8 cellular contexts compared by ENCODE assay signal in the genomic region with DNA sequence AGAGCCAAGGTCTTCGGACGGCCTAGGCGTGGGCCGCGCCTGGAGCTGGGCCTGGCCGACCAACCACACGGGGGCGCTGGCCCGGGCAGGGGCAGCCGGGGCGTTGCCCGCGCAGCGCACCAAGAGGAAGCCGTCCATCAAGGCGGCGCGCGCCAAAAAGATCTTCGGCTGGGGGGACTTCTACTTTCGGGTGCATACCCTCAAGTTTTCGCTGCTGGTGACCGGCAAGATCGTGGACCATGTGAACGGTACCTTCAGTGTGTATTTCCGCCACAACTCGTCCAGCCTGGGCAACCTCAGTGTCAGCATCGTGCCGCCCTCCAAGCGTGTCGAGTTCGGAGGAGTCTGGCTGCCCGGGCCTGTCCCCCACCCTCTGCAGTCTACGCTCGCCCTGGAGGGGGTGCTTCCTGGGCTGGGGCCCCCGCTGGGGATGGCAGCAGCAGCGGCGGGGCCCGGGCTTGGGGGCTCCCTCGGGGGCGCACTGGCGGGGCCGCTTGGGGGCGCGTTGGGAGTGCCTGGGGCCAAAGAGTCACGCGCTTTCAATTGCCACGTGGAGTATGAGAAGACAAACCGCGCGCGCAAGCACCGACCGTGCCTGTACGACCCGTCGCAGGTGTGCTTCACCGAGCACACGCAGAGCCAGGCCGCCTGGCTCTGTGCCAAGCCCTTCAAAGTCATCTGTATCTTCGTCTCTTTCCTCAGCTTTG. TPM values are rescaled to one million over a fixed set of nuclear protein-coding genes. Genes with fewer than 3 reads are reported as not detected.
DNase-seq lines count a peak whose midpoint lies in the region; ATAC-seq and TF ChIP-seq lines count a peak whose summit lies in the region.

No MANE protein-coding gene starts in this region.

- no peak overlapping the region for H4K8ac ChIP-seq in trophoblast cell (ENCODE audit: low read depth, low read length)

- CTCF ChIA-PET in BJ (lab: Yijun Ruan, JAX), result interaction anchor here (0.6 to 12.2 kb wide), 4 partner anchors 11 to 28 kb away, joined by 3 to 235 read pairs (median 78); a partner anchor contains a TSS

- no peak overlapping the region for H3K4ac ChIP-seq in trophoblast cell (ENCODE audit: low read depth, low read length)

- no peak overlapping the region for H3K4me3 ChIP-seq in BJ (ENCODE audit: low read depth, low read length)
- H3K4me3 ChIP-seq in epithelial cell of proximal tubule (ENCODE audit: low read depth, low read length), result no peak overlapping the region
- H3K4me3 ChIP-seq in trophoblast cell (ENCODE audit: low read depth, low read length), result no peak overlapping the region

- H3K14ac ChIP-seq in trophoblast cell (ENCODE audit: low read length), result no peak overlapping the region

- peaks cover 7% of the 10 kb centered on the region for H3K27me3 ChIP-seq in BJ (ENCODE audit: control insufficient read depth, insufficient read depth, low read length)
- peaks cover 67% of the 10 kb centered on the region for H3K27me3 ChIP-seq in trophoblast cell (ENCODE audit: insufficient read depth, low read length)

- no peak overlapping the region for H2BK120ac ChIP-seq in trophoblast cell (ENCODE audit: insufficient read depth, low read length, poor library complexity)

- ATAC-seq in GM18873 (IDR thresholded peaks at IDR 0.05; ENCODE audit: low FRiP score, unreplicated experiment), result no peak

- WGBS in trophoblast cell (ENCODE audit: extremely low coverage, insufficient coverage, insufficient read length), result no CpG with 5 or more reads among the region's 61 CpGs

- no peak overlapping the region for H4K12ac ChIP-seq in trophoblast cell (ENCODE audit: low read depth, low read length)

- no peak overlapping the region for H2AK5ac ChIP-seq in trophoblast cell (ENCODE audit: low read length)

- peaks cover 8% of the 10 kb centered on the region in 2 experiments for H3K4me1 ChIP-seq in trophoblast cell (ENCODE audit: control insufficient read depth in 1 of 2, insufficient read depth in 2 of 2, low read length in 2 of 2)

- no peak overlapping the region for H2BK12ac ChIP-seq in trophoblast cell (ENCODE audit: low read length)

- H3K79me1 ChIP-seq in trophoblast cell (ENCODE audit: low read length), result peaks cover 6% of the 10 kb centered on the region

- no peak overlapping the region for H2AFZ ChIP-seq in trophoblast cell (ENCODE audit: insufficient read depth, low read length, poor library complexity)

- H3K23ac ChIP-seq in trophoblast cell (ENCODE audit: low read length), result no peak overlapping the region

- H3K9me3 ChIP-seq in trophoblast cell (ENCODE audit: insufficient read depth, low read depth, low read length), result peaks cover 13% of the 10 kb centered on the region

- H3K9ac ChIP-seq in trophoblast cell (ENCODE audit: low read length), result no peak overlapping the region

- H3K18ac ChIP-seq in trophoblast cell (ENCODE audit: low read length), result no peak overlapping the region

- DNase-seq in BJ (ENCODE audit: low read depth) (no peak), HUDEP-2 (lab: John Stamatoyannopoulos, UW; ENCODE audit: unreplicated experiment in 76 of 76) (peak in 56 of 76 experiments; percentile 9 to 70 (median 44)), epithelial cell of proximal tubule (ENCODE audit: low read depth) (no peak), trophoblast cell (peak in 1 of 2 donors; percentile 54), kidney glomerular epithelial cell (lab: John Stamatoyannopoulos, UW) (no peak), NCI-H524 treated with DMSO at 0.1 percent for 48 hours (lab: John Stamatoyannopoulos, UW) (no peak)
- peak; percentile 71 for DNase-seq in activated CD4-positive, alpha-beta T cell treated with anti-CD3 and anti-CD28 coated beads, Interleukin-2, amount 50 U/mL, for 1 hour

- TF ChIP-seq CTCF in BJ (IDR thresholded peaks at IDR 0.05; ENCODE audit: insufficient read depth, low read depth, low read length) (peak; percentile 13; the same call in 1 of the 2 replicates), epithelial cell of proximal tubule (conservative IDR thresholded peaks at IDR 0.05; ENCODE audit: low read depth, low read length) (peak; percentile 63)

- no peak overlapping the region for H4K91ac ChIP-seq in trophoblast cell (ENCODE audit: low read depth, low read length)

- POLR2A ChIA-PET in BJ (lab: Charles Lee), result no interaction called here

- H2BK5ac ChIP-seq in trophoblast cell (ENCODE audit: low read depth, low read length, poor library complexity), result no peak overlapping the region

- peak overlapping the region; percentile 38 for H3K4me2 ChIP-seq in trophoblast cell (ENCODE audit: low read length)

- H3K79me2 ChIP-seq in trophoblast cell (ENCODE audit: control insufficient read depth, insufficient read depth, low read length, poor library complexity), result peaks cover 6% of the 10 kb centered on the region

- no peaks in the 10 kb centered on the region for H3K36me3 ChIP-seq in BJ (ENCODE audit: control insufficient read depth, insufficient read depth, low read length)
- no peaks in the 10 kb centered on the region for H3K36me3 ChIP-seq in trophoblast cell (ENCODE audit: control insufficient read depth in 1 of 2, insufficient read depth in 2 of 2, low read length in 2 of 2)

- H3K27ac ChIP-seq in trophoblast cell (ENCODE audit: low read depth, low read length), result no peak overlapping the region

RNA-seq across cellular contexts. Expression of gene SHMT2, which starts 4.4 kb away (rescaled TPM):
- 299 and 550 TPM in 2 replicates for polyA plus RNA-seq in BJ (2011; rRNA removed)
- polyA minus RNA-seq in BJ (2011; rRNA and poly(A)+ RNA removed), result 213 and 403 TPM in 2 replicates
- total RNA-seq in epithelial cell of proximal tubule, result 118 and 258 TPM in 2 replicates
- polyA plus RNA-seq in trophoblast cell (2013), result 118 and 120 TPM in 2 replicates

RNA-seq across cellular contexts. Expression of gene NXPH4, which starts 8.5 kb away (rescaled TPM):
- polyA plus RNA-seq in BJ (2011; rRNA removed), result 1.4 and 2.8 TPM in 2 replicates
- 1.8 and 2.2 TPM in 2 replicates for polyA minus RNA-seq in BJ (2011; rRNA and poly(A)+ RNA removed)
- not detected in 2 replicates for total RNA-seq in epithelial cell of proximal tubule
- polyA plus RNA-seq in trophoblast cell (2013), result 0.85 and 0.86 TPM in 2 replicates

RNA-seq across cellular contexts. Expression of gene STAC3, which starts 25.9 kb away (rescaled TPM):
- polyA plus RNA-seq in BJ (2011; rRNA removed), result 0.12 and 0.48 TPM in 2 replicates
- 0.62 and 0.67 TPM in 2 replicates for polyA minus RNA-seq in BJ (2011; rRNA and poly(A)+ RNA removed)
- total RNA-seq in epithelial cell of proximal tubule, result not detected in 2 replicates
- 0.71 and 0.78 TPM in 2 replicates for polyA plus RNA-seq in trophoblast cell (2013)

Comparison
In these comparisons a context has a peak if more than half of its experiments do, and no peak if none do; other contexts are left out.
1. DNase-seq: peak in HUDEP-2 (56 of 76) and activated CD4-positive, alpha-beta T cell treated with anti-CD3 and anti-CD28 coated beads, Interleukin-2, amount 50 U/mL, for 1 hour (single experiment); none in BJ (single experiment), epithelial cell of proximal tubule (single experiment), kidney glomerular epithelial cell (single experiment) and NCI-H524 treated with DMSO at 0.1 percent for 48 hours (single experiment).